4 cellular contexts compared by ENCODE assay signal in the genomic region with DNA sequence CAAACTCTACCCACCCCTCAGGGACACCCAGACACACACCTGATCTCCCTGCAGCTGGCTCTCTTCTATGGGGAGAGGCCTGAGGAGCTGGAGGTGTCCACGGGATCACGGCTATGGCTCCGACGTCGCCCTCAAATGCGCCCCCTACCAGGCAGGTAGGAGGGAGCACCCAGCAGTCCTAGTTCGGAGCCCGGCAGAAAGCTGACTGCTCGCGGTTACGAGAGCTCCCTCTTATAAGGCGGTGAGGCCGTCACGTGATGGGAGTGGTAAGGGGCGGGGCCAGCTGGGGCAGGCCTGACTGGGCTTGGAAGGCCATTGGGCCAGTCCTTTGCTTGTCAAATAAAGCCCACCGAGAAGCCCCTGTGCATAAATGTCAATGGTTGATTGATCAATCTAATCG.
A peak's percentile ranks its signal among the peaks of the same experiment; 100 is the strongest.
TF ChIP-seq lines count a peak whose summit lies in the region.

Gene PRR20G, minus strand, starts transcription at position 207 of the 400 bp plus-strand sequence. CDS start 681 bp downstream, outside the sequence.

TF ChIP-seq in SK-N-SH, 30 proteins besides CTCF, POLR2A, EP300 and RAD21:
- TF ChIP-seq GABPA (IDR thresholded peaks at IDR 0.05; ENCODE audit: low read depth) (no peak), RCOR1 (IDR thresholded peaks at IDR 0.05; ENCODE audit: low read length) (no peak), ELF1 (IDR thresholded peaks at IDR 0.05) (no peak), RFX5 (IDR thresholded peaks at IDR 0.05; ENCODE audit: low read length) (no peak), PBX3 (IDR thresholded peaks at IDR 0.05) (no peak), EZH2phosphoT487 (IDR thresholded peaks at IDR 0.05; ENCODE audit: borderline replicate concordance, low read depth) (no peak), NFIC (IDR thresholded peaks at IDR 0.05; ENCODE audit: borderline replicate concordance) (no peak), RXRA (IDR thresholded peaks at IDR 0.05; ENCODE audit: borderline replicate concordance, low read depth) (no peak), MEF2A (IDR thresholded peaks at IDR 0.05; ENCODE audit: borderline replicate concordance, low read depth) (no peak), YY1 (IDR thresholded peaks at IDR 0.05; ENCODE audit: low read depth) (no peak), GATA2 (CRISPR knock-in tag; IDR thresholded peaks at IDR 0.05) (no peak), MXI1 (IDR thresholded peaks at IDR 0.05; ENCODE audit: low read depth, low read length) (no peak)
- TF ChIP-seq, protein P1, sequence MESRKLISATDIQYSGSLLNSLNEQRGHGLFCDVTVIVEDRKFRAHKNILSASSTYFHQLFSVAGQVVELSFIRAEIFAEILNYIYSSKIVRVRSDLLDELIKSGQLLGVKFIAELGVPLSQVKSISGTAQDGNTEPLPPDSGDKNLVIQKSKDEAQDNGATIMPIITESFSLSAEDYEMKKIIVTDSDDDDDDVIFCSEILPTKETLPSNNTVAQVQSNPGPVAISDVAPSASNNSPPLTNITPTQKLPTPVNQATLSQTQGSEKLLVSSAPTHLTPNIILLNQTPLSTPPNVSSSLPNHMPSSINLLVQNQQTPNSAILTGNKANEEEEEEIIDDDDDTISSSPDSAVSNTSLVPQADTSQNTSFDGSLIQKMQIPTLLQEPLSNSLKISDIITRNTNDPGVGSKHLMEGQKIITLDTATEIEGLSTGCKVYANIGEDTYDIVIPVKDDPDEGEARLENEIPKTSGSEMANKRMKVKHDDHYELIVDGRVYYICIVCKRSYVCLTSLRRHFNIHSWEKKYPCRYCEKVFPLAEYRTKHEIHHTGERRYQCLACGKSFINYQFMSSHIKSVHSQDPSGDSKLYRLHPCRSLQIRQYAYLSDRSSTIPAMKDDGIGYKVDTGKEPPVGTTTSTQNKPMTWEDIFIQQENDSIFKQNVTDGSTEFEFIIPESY (IDR thresholded peaks at IDR 0.05; ENCODE audit: borderline replicate concordance, low read depth), result no peak
- TF ChIP-seq, protein P2, sequence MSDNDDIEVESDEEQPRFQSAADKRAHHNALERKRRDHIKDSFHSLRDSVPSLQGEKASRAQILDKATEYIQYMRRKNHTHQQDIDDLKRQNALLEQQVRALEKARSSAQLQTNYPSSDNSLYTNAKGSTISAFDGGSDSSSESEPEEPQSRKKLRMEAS (IDR thresholded peaks at IDR 0.05; ENCODE audit: low read depth), result no peak

TF ChIP-seq in SK-N-SH treated with all-trans-retinoic acid at 6 μM for 48 hours, 23 proteins besides CTCF, POLR2A, EP300 and RAD21 (continues in another document):
- no peak for TF ChIP-seq ZC3H10 (CRISPR knock-in tag; IDR thresholded peaks at IDR 0.05)
- no peak for TF ChIP-seq ZFP30 (CRISPR knock-in tag; IDR thresholded peaks at IDR 0.05)
- TF ChIP-seq RARB (CRISPR knock-in tag; IDR thresholded peaks at IDR 0.05), result no peak
- TF ChIP-seq TCF4 (CRISPR knock-in tag; IDR thresholded peaks at IDR 0.05; ENCODE audit: borderline replicate concordance), result no peak
- TF ChIP-seq, protein P3, sequence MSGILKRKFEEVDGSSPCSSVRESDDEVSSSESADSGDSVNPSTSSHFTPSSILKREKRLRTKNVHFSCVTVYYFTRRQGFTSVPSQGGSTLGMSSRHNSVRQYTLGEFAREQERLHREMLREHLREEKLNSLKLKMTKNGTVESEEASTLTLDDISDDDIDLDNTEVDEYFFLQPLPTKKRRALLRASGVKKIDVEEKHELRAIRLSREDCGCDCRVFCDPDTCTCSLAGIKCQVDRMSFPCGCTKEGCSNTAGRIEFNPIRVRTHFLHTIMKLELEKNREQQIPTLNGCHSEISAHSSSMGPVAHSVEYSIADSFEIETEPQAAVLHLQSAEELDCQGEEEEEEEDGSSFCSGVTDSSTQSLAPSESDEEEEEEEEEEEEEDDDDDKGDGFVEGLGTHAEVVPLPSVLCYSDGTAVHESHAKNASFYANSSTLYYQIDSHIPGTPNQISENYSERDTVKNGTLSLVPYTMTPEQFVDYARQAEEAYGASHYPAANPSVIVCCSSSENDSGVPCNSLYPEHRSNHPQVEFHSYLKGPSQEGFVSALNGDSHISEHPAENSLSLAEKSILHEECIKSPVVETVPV (CRISPR knock-in tag; IDR thresholded peaks at IDR 0.05), result no peak
- no peak for TF ChIP-seq ZNF8 (CRISPR knock-in tag; IDR thresholded peaks at IDR 0.05)
- TF ChIP-seq ARNTL (CRISPR knock-in tag; IDR thresholded peaks at IDR 0.05; ENCODE audit: borderline replicate concordance, low read depth), result no peak
- TF ChIP-seq TOX (CRISPR knock-in tag; IDR thresholded peaks at IDR 0.05; ENCODE audit: borderline replicate concordance), result no peak
- no peak for TF ChIP-seq ZNF565 (CRISPR knock-in tag; conservative IDR thresholded peaks at IDR 0.05; ENCODE audit: low read depth)
- no peak for TF ChIP-seq ZFP3 (CRISPR knock-in tag; IDR thresholded peaks at IDR 0.05)
- no peak for TF ChIP-seq BACH2 (CRISPR knock-in tag; IDR thresholded peaks at IDR 0.05; ENCODE audit: borderline replicate concordance)
- TF ChIP-seq, protein P4, sequence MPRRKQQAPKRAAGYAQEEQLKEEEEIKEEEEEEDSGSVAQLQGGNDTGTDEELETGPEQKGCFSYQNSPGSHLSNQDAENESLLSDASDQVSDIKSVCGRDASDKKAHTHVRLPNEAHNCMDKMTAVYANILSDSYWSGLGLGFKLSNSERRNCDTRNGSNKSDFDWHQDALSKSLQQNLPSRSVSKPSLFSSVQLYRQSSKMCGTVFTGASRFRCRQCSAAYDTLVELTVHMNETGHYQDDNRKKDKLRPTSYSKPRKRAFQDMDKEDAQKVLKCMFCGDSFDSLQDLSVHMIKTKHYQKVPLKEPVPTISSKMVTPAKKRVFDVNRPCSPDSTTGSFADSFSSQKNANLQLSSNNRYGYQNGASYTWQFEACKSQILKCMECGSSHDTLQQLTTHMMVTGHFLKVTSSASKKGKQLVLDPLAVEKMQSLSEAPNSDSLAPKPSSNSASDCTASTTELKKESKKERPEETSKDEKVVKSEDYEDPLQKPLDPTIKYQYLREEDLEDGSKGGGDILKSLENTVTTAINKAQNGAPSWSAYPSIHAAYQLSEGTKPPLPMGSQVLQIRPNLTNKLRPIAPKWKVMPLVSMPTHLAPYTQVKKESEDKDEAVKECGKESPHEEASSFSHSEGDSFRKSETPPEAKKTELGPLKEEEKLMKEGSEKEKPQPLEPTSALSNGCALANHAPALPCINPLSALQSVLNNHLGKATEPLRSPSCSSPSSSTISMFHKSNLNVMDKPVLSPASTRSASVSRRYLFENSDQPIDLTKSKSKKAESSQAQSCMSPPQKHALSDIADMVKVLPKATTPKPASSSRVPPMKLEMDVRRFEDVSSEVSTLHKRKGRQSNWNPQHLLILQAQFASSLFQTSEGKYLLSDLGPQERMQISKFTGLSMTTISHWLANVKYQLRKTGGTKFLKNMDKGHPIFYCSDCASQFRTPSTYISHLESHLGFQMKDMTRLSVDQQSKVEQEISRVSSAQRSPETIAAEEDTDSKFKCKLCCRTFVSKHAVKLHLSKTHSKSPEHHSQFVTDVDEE (CRISPR knock-in tag; IDR thresholded peaks at IDR 0.05), result no peak
- no peak for TF ChIP-seq ZNF70 (CRISPR knock-in tag; IDR thresholded peaks at IDR 0.05)
- TF ChIP-seq ESRRG (CRISPR knock-in tag; IDR thresholded peaks at IDR 0.05), result no peak
- TF ChIP-seq OSR1 (CRISPR knock-in tag; IDR thresholded peaks at IDR 0.05), result no peak

TF ChIP-seq in IMR-90, 13 proteins besides CTCF, POLR2A, EP300 and RAD21:
- TF ChIP-seq FOS (IDR thresholded peaks at IDR 0.05; ENCODE audit: low read depth, low read length), result no peak
- TF ChIP-seq MAFK (IDR thresholded peaks at IDR 0.05; ENCODE audit: low read depth, low read length), result no peak
- TF ChIP-seq BHLHE40 (IDR thresholded peaks at IDR 0.05; ENCODE audit: low read depth, low read length), result no peak
- TF ChIP-seq ELK1 (IDR thresholded peaks at IDR 0.05; ENCODE audit: borderline replicate concordance, low read depth, low read length), result no peak
- no peak for TF ChIP-seq SMC3 (IDR thresholded peaks at IDR 0.05; ENCODE audit: low read depth, low read length)
- TF ChIP-seq, protein P5, sequence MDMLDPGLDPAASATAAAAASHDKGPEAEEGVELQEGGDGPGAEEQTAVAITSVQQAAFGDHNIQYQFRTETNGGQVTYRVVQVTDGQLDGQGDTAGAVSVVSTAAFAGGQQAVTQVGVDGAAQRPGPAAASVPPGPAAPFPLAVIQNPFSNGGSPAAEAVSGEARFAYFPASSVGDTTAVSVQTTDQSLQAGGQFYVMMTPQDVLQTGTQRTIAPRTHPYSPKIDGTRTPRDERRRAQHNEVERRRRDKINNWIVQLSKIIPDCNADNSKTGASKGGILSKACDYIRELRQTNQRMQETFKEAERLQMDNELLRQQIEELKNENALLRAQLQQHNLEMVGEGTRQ (IDR thresholded peaks at IDR 0.05; ENCODE audit: low read depth, low read length), result no peak
- no peak for TF ChIP-seq RFX5 (IDR thresholded peaks at IDR 0.05; ENCODE audit: low read depth, low read length)
- TF ChIP-seq MXI1 (IDR thresholded peaks at IDR 0.05; ENCODE audit: borderline replicate concordance, low read depth, low read length), result no peak
- no peak for TF ChIP-seq RCOR1 (IDR thresholded peaks at IDR 0.05; ENCODE audit: insufficient replicate concordance, low read length)
- no peak for TF ChIP-seq CHD1 (IDR thresholded peaks at IDR 0.05; ENCODE audit: low read depth, low read length)
- no peak for TF ChIP-seq MAZ (IDR thresholded peaks at IDR 0.05; ENCODE audit: borderline replicate concordance, low read depth, low read length)
- no peak for TF ChIP-seq NFE2L2 (IDR thresholded peaks at IDR 0.05; ENCODE audit: low read depth, low read length)
- TF ChIP-seq CEBPB (IDR thresholded peaks at IDR 0.05; ENCODE audit: low read depth, low read length), result no peak

TF ChIP-seq in GM12878, 131 proteins besides CTCF, POLR2A, EP300 and RAD21:
- TF ChIP-seq, protein P6, sequence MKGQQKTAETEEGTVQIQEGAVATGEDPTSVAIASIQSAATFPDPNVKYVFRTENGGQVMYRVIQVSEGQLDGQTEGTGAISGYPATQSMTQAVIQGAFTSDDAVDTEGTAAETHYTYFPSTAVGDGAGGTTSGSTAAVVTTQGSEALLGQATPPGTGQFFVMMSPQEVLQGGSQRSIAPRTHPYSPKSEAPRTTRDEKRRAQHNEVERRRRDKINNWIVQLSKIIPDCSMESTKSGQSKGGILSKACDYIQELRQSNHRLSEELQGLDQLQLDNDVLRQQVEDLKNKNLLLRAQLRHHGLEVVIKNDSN (IDR thresholded peaks at IDR 0.05; ENCODE audit: borderline replicate concordance, extremely low read length, insufficient read depth, low read depth, low read length), result peak; percentile 23
- TF ChIP-seq BHLHE40 (IDR thresholded peaks at IDR 0.05; ENCODE audit: borderline replicate concordance in 1 of 2, low read depth in 2 of 2, low read length in 1 of 2) (no peak), MTA2 (IDR thresholded peaks at IDR 0.05; ENCODE audit: low read depth) (no peak)
